30 cellular contexts compared by ENCODE assay signal in the genomic region with DNA sequence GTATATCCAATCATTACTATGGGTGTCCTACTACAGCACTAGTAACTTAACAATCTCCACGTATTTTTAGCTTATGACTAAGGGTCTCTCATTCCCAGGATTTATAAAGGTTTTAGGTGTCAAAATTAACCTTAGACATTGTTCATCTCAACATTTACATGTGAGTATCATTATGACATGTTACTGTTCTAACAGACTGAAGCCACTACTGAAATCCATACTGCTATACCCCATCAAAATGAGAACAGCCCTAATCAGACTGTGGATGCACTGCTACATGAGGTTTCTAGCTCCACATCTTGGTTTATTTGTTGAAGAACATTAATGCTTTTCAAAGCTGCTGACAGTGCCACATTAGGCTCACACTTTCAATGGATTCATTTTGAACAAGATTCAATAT.
"Had no signal": no experiment of that assay in that cellular context is flagged by ENCODE, and none has a peak within 500 bp of the region (broad histone marks: within the 10 kb centered on the region; RNA-seq: fewer than 3 reads in every experiment).

No MANE protein-coding gene starts in this region.

- H3K27me3 Mint-ChIP-seq: activated CD4-positive, alpha-beta memory T cell treated with anti-CD3 and anti-CD28 coated beads for 36 hours; activated CD4-positive, alpha-beta T cell treated with anti-CD3 and anti-CD28 coated beads for 36 hours; activated CD4-positive, alpha-beta T cell treated with anti-CD3 and anti-CD28 coated beads, Interleukin-2, amount 10 ng/mL, durations not matched to agents 24 days and 14 days; activated CD8-positive, alpha-beta memory T cell treated with anti-CD3 and anti-CD28 coated beads, Interleukin-2, amount 10 ng/mL, durations not matched to agents 7 days and 5 days; activated naive CD8-positive, alpha-beta T cell; effector memory CD8-positive, alpha-beta T cell had no signal

- FAIRE-seq: colon, endometrium, endothelial cell of umbilical vein had no signal

- DNase-seq: activated CD4-positive, alpha-beta memory T cell treated with anti-CD3 and anti-CD28 coated beads for 36 hours; activated CD4-positive, alpha-beta T cell treated with anti-CD3 and anti-CD28 coated beads for 36 hours; activated CD4-positive, alpha-beta T cell treated with anti-CD3 and anti-CD28 coated beads, Interleukin-2, amount 10 ng/mL, durations not matched to agents 24 days and 14 days; activated CD4-positive, CD25-positive, alpha-beta regulatory T cell; activated CD4-positive, CD25-positive, alpha-beta regulatory T cell treated with anti-CD3 and anti-CD28 coated beads, Interleukin-2, amount 50 U/mL, for 72 hours; activated CD8-positive, alpha-beta memory T cell treated with anti-CD3 and anti-CD28 coated beads, Interleukin-2, amount 10 ng/mL, durations not matched to agents 7 days and 5 days; activated CD8-positive, alpha-beta memory T cell treated with anti-CD3 and anti-CD28 coated beads, Interleukin-2, amount 50 U/mL, for 4 hours; activated CD8-positive, alpha-beta T cell treated with anti-CD3 and anti-CD28 coated beads, Interleukin-2, amount 10 ng/mL, durations not matched to agents 7 days and 5 days; activated gamma-delta T cell; activated naive CD4-positive, alpha-beta T cell treated with anti-CD3 and anti-CD28 coated beads, Interleukin-2, amount 50 U/mL, for 16 hours; activated naive CD4-positive, alpha-beta T cell treated with Interleukin-2 at 50 U/mL for 16 hours; activated T-cell treated with anti-CD3 and anti-CD28 coated beads, Interleukin-2, amount 50 U/mL, for 1 hour; activated T-cell treated with anti-CD3 and anti-CD28 coated beads, Interleukin-2, amount 50 U/mL, for 48 hours; amniotic stem cell; anterior cingulate cortex; body of pancreas; cortex of kidney; dermis blood vessel endothelial cell; effector CD4-positive, alpha-beta T cell; effector memory CD8-positive, alpha-beta T cell; esophagus squamous epithelium; foreskin melanocyte; T-helper 2 cell had no signal

- H3K27ac Mint-ChIP-seq: activated CD4-positive, alpha-beta memory T cell treated with anti-CD3 and anti-CD28 coated beads for 36 hours; activated CD4-positive, alpha-beta T cell treated with anti-CD3 and anti-CD28 coated beads for 36 hours; activated CD4-positive, alpha-beta T cell treated with anti-CD3 and anti-CD28 coated beads, Interleukin-2, amount 10 ng/mL, durations not matched to agents 24 days and 14 days; activated CD8-positive, alpha-beta memory T cell treated with anti-CD3 and anti-CD28 coated beads, Interleukin-2, amount 10 ng/mL, durations not matched to agents 7 days and 5 days; activated CD8-positive, alpha-beta T cell treated with anti-CD3 and anti-CD28 coated beads, Interleukin-2, amount 10 ng/mL, durations not matched to agents 7 days and 5 days; activated naive CD8-positive, alpha-beta T cell; activated T-helper 1 cell treated with anti-CD3 and anti-CD28 coated beads, Interleukin-12 subunit alpha, Interleukin-12 subunit beta, Interleukin-2, Interleukin-4 antibody, amounts not matched to agents 30 ng/mL and 10 ng/mL and 1 ng/mL, durations not matched to agents 14 hours and 24 hours and 36 hours; effector memory CD8-positive, alpha-beta T cell had no signal

- H3K4me3 ChIP-seq: body of pancreas, esophagus squamous epithelium, gastroesophageal sphincter had no signal

- H3K4me1 ChIP-seq: body of pancreas had no signal

- H3K4me3 Mint-ChIP-seq: activated CD4-positive, alpha-beta memory T cell treated with anti-CD3 and anti-CD28 coated beads for 36 hours; activated CD4-positive, alpha-beta T cell treated with anti-CD3 and anti-CD28 coated beads for 36 hours; activated CD4-positive, alpha-beta T cell treated with anti-CD3 and anti-CD28 coated beads, Interleukin-2, amount 10 ng/mL, durations not matched to agents 24 days and 14 days; activated CD8-positive, alpha-beta memory T cell treated with anti-CD3 and anti-CD28 coated beads, Interleukin-2, amount 10 ng/mL, durations not matched to agents 7 days and 5 days; activated CD8-positive, alpha-beta T cell treated with anti-CD3 and anti-CD28 coated beads, Interleukin-2, amount 10 ng/mL, durations not matched to agents 7 days and 5 days; activated naive CD8-positive, alpha-beta T cell; activated T-helper 1 cell treated with anti-CD3 and anti-CD28 coated beads, Interleukin-12 subunit alpha, Interleukin-12 subunit beta, Interleukin-2, Interleukin-4 antibody, amounts not matched to agents 30 ng/mL and 10 ng/mL and 1 ng/mL, durations not matched to agents 14 hours and 24 hours and 36 hours; effector memory CD8-positive, alpha-beta T cell had no signal

- H3K9me3 ChIP-seq: body of pancreas, esophagus squamous epithelium, gastroesophageal sphincter had no signal

- H3K9me3 Mint-ChIP-seq: activated CD4-positive, alpha-beta memory T cell treated with anti-CD3 and anti-CD28 coated beads for 36 hours; activated T-helper 1 cell treated with anti-CD3 and anti-CD28 coated beads, Interleukin-12 subunit alpha, Interleukin-12 subunit beta, Interleukin-2, Interleukin-4 antibody, amounts not matched to agents 30 ng/mL and 10 ng/mL and 1 ng/mL, durations not matched to agents 14 hours and 24 hours and 36 hours; effector memory CD8-positive, alpha-beta T cell had no signal

- H3K27me3 ChIP-seq: body of pancreas, esophagus squamous epithelium, gastroesophageal sphincter had no signal

- ATAC-seq: activated CD4-positive, alpha-beta T cell treated with anti-CD3 and anti-CD28 coated beads for 36 hours; activated CD8-positive, alpha-beta memory T cell treated with anti-CD3 and anti-CD28 coated beads, Interleukin-2, amount 10 ng/mL, durations not matched to agents 7 days and 5 days; activated CD8-positive, alpha-beta T cell treated with anti-CD3 and anti-CD28 coated beads, Interleukin-2, amount 10 ng/mL, durations not matched to agents 7 days and 5 days; body of pancreas; effector memory CD8-positive, alpha-beta T cell; gastroesophageal sphincter had no signal

- H3K27ac ChIP-seq: body of pancreas, epithelial cell of prostate, esophagus squamous epithelium, gastroesophageal sphincter had no signal
